Comparison of ENCODE assay signal across 8 cellular contexts in the genomic region with DNA sequence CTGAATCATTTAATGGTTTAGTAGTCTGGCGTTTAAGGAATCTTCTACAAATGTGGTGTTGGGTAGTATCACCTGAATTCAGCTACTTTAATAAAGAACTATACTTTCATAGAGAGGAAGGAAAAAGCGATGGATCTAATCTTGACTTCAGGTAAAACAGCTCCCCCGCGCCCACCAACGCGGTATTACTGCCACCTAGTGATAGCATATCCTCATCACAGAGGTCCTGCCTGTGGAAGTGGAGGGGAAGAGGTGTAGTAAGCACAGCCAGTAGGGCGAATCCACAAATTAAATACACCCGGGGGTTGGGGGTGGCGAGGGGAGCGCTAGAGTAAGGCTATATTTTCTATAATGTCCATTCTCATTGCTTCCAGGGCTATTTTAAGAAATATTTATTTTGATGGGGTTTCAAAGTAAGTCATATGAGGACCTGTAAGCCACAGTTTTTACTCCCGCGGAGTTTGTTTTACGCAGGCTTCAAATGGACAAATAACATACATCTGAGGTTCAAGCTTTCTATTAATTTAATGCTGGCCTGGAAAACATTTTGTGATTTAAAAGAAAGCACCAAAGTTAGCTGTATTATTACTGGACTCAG. TPM values are rescaled to one million over a fixed set of nuclear protein-coding genes. Genes with fewer than 3 reads are reported as not detected.
DNase-seq lines count a peak whose midpoint lies in the region; ATAC-seq, FAIRE-seq and TF ChIP-seq lines count a peak whose summit lies in the region.

No MANE protein-coding gene starts in this region.

- no peak overlapping the region for H3K27ac ChIP-seq in A549

- H3K4me1 ChIP-seq in A549, result no peaks in the 10 kb centered on the region

- no peak overlapping the region for H3K4me2 ChIP-seq in A549

- POLR2A ChIA-PET in A549 (lab: Yijun Ruan, JAX), result interaction anchor here (1.0 to 1.1 kb wide), 2 partner anchors 141 to 245 kb away, joined by 3 to 5 read pairs; a partner anchor contains a TSS

- TF ChIP-seq EP300 in A549 (IDR thresholded peaks at IDR 0.05), result no peak

- no peak for TF ChIP-seq POLR2A in A549 (IDR thresholded peaks at IDR 0.05; ENCODE audit: low read length)

- no peak overlapping the region for H3K4me3 ChIP-seq in A549

- TF ChIP-seq CTCF in A549 (IDR thresholded peaks at IDR 0.05), result peak; percentile 61

- peak; percentile 46 to 59 for DNase-seq in A549 (ENCODE audit: low read depth in 1 of 2, low spot score in 1 of 2)
- DNase-seq in GM18507 (ENCODE audit: extremely low spot score, insufficient read length, low read depth), result peak; percentile 38
- peak; percentile 28 for DNase-seq in NCI-H2107 treated with DMSO at 0.1 percent for 48 hours (lab: John Stamatoyannopoulos, UW; ENCODE audit: unreplicated experiment)
- peak; percentile 85 for DNase-seq in activated CD4-positive, alpha-beta T cell treated with anti-CD3 and anti-CD28 coated beads for 48 hours
- DNase-seq in dermis microvascular lymphatic vessel endothelial cell (ENCODE audit: low read depth in 2 of 2), result peak; percentile 23 to 54
- peak; percentile 60 for DNase-seq in mucosa of gallbladder (ENCODE audit: low spot score)
- DNase-seq in stimulated activated naive CD4-positive, alpha-beta T cell (lab: John Stamatoyannopoulos, UW), result peak; percentile 37 to 75 (median 55)

- CTCF ChIA-PET in A549 (lab: Yijun Ruan, JAX), result interaction anchor here (0.5 to 2.8 kb wide), 31 partner anchors 9 to 1131 kb away, joined by 3 to 33 read pairs (median 4); a partner anchor contains a TSS

- 20% methylated on average over 13 of the region's 13 CpGs for WGBS in A549 (ENCODE audit: missing lambda C conversion rate)

- ATAC-seq in A549 (peak; percentile 87 to 94), HG02884 (IDR thresholded peaks at IDR 0.05; ENCODE audit: unreplicated experiment) (peak; percentile 89)

- peak; percentile 83 for TF ChIP-seq RAD21 in A549 (conservative IDR thresholded peaks at IDR 0.05 in 1 of 2, IDR thresholded peaks at IDR 0.05 in 1 of 2)

- FAIRE-seq in A549 (lab: Jason Lieb, UNC), result no peak
- peak; percentile 93 for FAIRE-seq in GM18507 (lab: Jason Lieb, UNC)

- H3K9me3 ChIP-seq in A549, result no peaks in the 10 kb centered on the region

TF ChIP-seq in A549, 52 proteins besides CTCF, POLR2A, EP300 and RAD21:
- TF ChIP-seq SMC3 (IDR thresholded peaks at IDR 0.05) (peak; percentile 70), CBX2 (IDR thresholded peaks at IDR 0.05; ENCODE audit: borderline replicate concordance, low read depth) (no peak)
TF ChIP-seq in A549: peak in this region for 1.

RNA-seq across cellular contexts. Expression of a gene that starts 8.3 kb away (rescaled TPM):
- polyA plus RNA-seq in A549 (2011; rRNA removed) (0.03 TPM in 1 of 2 replicates, not detected in the other), A549 (2017; fragmentation: RNase III; extraction: RNeasy Plus Mini Kit Qiagen cat#74134 plus additional on column Dnase treatment) (not detected in 3 replicates)
- not detected in 2 replicates for polyA plus RNA-seq in A549 (2012; cell fraction: cytosol; rRNA removed)
- not detected in 2 replicates for polyA plus RNA-seq in A549 (2012; cell fraction: nucleus; rRNA removed)
- not detected in 2 replicates for polyA minus RNA-seq in A549 (2011; rRNA and poly(A)+ RNA removed)
- total RNA-seq in dermis microvascular lymphatic vessel endothelial cell (not detected in 2 replicates), mucosa of gallbladder (23.3 TPM)

Comparison
In these comparisons a context has a peak if more than half of its experiments do, and no peak if none do; other contexts are left out.
1. DNase-seq: peak in every context shown above with its lines; median percentile 85 in activated CD4-positive, alpha-beta T cell treated with anti-CD3 and anti-CD28 coated beads for 48 hours; 60 in mucosa of gallbladder; 55 in stimulated activated naive CD4-positive, alpha-beta T cell; 52 in A549; 38 in dermis microvascular lymphatic vessel endothelial cell; 38 in GM18507; 28 in NCI-H2107 treated with DMSO at 0.1 percent for 48 hours.
2. RNA of a gene that starts 8.3 kb away (total RNA-seq): 23.3 TPM in mucosa of gallbladder (single experiment); not detected in dermis microvascular lymphatic vessel endothelial cell; every median in the first group is over 10 times any median in the second.